ENCODE assay signal across 6 cellular contexts in genomic region chr19:29766100-29766499, GRCh38.
"Had no signal": no experiment of that assay in that cellular context is flagged by ENCODE, and none has a peak within 500 bp of the region (broad histone marks: within the 10 kb centered on the region; RNA-seq: fewer than 3 reads in every experiment).

No MANE protein-coding gene starts in this region.

- H3K27ac Mint-ChIP-seq: GM23338, H9, HFFc6 had no signal

- DNase-seq: H9, HCEC 1CT, HFFc6, IMR-90 had no signal

- H3K4me3 Mint-ChIP-seq: GM23338, H9, HFFc6 had no signal

- H3K4me3 ChIP-seq: GM23338, K562 had no signal

- ATAC-seq: GM23338, K562 had no signal

- H3K9me3 Mint-ChIP-seq: GM23338, H9, HFFc6 had no signal
